Comparison of ENCODE assay signal across 21 cellular contexts in the genomic region with DNA sequence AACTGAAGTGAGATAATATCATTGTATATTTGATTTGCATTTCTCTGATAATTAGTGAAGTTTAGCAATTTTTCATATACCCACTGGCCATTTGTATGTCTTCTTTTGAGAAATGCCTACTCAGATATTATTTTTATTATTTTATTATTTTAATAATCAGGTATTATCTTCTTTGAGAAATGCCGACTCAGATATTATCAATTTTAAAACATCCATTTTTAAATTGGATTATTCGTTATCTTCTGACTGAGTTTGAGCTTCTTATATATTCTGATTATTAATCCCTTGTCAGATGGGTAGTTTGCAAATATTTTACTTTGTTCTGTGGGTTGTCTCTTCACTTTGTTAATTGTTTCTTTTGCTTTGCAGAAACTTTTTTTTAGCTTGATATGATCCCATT. TPM values are rescaled to one million over a fixed set of nuclear protein-coding genes. Genes with fewer than 3 reads are reported as not detected.
DNase-seq lines count a peak whose midpoint lies in the region; ATAC-seq, FAIRE-seq and TF ChIP-seq lines count a peak whose summit lies in the region.
"Had no signal": no experiment of that assay in that cellular context is flagged by ENCODE, and none has a peak within 500 bp of the region (broad histone marks: within the 10 kb centered on the region; RNA-seq: fewer than 3 reads in every experiment).

No MANE protein-coding gene starts in this region.

- H3K79me2 ChIP-seq in K562 (ENCODE audit: control insufficient read depth, insufficient read depth, low read length) (no peaks in the 10 kb centered on the region), endothelial cell of umbilical vein (ENCODE audit: control insufficient read depth, insufficient read depth, low read length) (no peaks in the 10 kb centered on the region)

- no peak overlapping the region for H3K14ac ChIP-seq in IMR-90 (replicated peaks; ENCODE audit: low read depth, low read length)

- no peak for TF ChIP-seq CTCF in IMR-90 (conservative IDR thresholded peaks at IDR 0.05; ENCODE audit: low read depth, low read length)
- no peak for TF ChIP-seq CTCF in K562 (IDR thresholded peaks at IDR 0.05 in 2 of 3, conservative IDR thresholded peaks at IDR 0.05 in 1 of 3; ENCODE audit: insufficient read depth in 2 of 3, low read depth in 1 of 3, low read length in 3 of 3)
- no peak for TF ChIP-seq CTCF in endothelial cell of umbilical vein (IDR thresholded peaks at IDR 0.05; ENCODE audit: extremely low read depth in 1 of 2, insufficient read depth in 1 of 2, low read depth in 1 of 2, low read length in 2 of 2)
- TF ChIP-seq CTCF in colonic mucosa (IDR thresholded peaks at IDR 0.05): no peak

- in situ Hi-C loops in IMR-90 (cut with MboI; ENCODE audit: low sequenced_read_pairs) (no loop called here), K562 (cut with MboI) (no loop called here)

- no peak overlapping the region for H4K5ac ChIP-seq in IMR-90 (ENCODE audit: low read depth, low read length)

- dilution Hi-C loops in IMR-90 (cut with HindIII; ENCODE audit: low sequenced_read_pairs, unreplicated experiment) (no loop called here), endothelial cell of umbilical vein (cut with MboI; ENCODE audit: extremely low pct_ligation_motif_present, low sequenced_read_pairs) (no loop called here)

- no peak overlapping the region for H3K56ac ChIP-seq in IMR-90 (ENCODE audit: extremely low read depth, insufficient read depth, low read length)

- H2BK15ac ChIP-seq in IMR-90 (ENCODE audit: low read depth, low read length): no peak overlapping the region

- no peak overlapping the region for H2AK9ac ChIP-seq in IMR-90 (replicated peaks; ENCODE audit: low read depth, low read length, poor library complexity)

- CTCF ChIA-PET in IMR-90 (lab: Yijun Ruan, JAX) (no interaction called here), K562 (lab: Yijun Ruan, JAX; ENCODE audit: low intra/inter-chr PET ratio) (no interaction called here), endothelial cell of umbilical vein (lab: Charles Lee) (interaction anchor here (0.5 kb wide), 1 partner anchor 92 kb away, joined by 3 read pairs; no protein-coding TSS in a partner anchor)

- H4K8ac ChIP-seq in IMR-90 (ENCODE audit: low read depth in 2 of 2, low read length in 2 of 2): no peak overlapping the region

- DNase-seq in IMR-90: no peak
- DNase-seq in K562 (ENCODE audit: extremely low read depth in 1 of 4, low spot score in 3 of 4): no peak
- DNase-seq in endothelial cell of umbilical vein (ENCODE audit: low read depth, low spot score): no peak
- DNase-seq in left cardiac atrium: no peak
- DNase-seq in kidney tubule cell (ENCODE audit: low spot score): no peak
- no peak for DNase-seq in colonic mucosa
- DNase-seq: BE2C; CD4-positive, alpha-beta T cell; CD8-positive, alpha-beta memory T cell; DMS 273 treated with DMSO at 0.1 percent for 48 hours; DMS79; EL; GDM1; H9 had no signal

- H3K9me3 ChIP-seq in IMR-90 (ENCODE audit: control insufficient read depth, insufficient read depth, low read length) (no peaks in the 10 kb centered on the region), K562 (replicated peaks; ENCODE audit: control insufficient read depth, insufficient read depth, low read depth, low read length) (no peaks in the 10 kb centered on the region), endothelial cell of umbilical vein (replicated peaks; ENCODE audit: control insufficient read depth, insufficient read depth, low read length) (no peaks in the 10 kb centered on the region), colonic mucosa (no peaks in the 10 kb centered on the region)
- H3K9me3 ChIP-seq: BE2C had no signal

- H2AFZ ChIP-seq in IMR-90 (replicated peaks; ENCODE audit: low read length, poor library complexity) (no peak overlapping the region), K562 (ENCODE audit: low read depth, low read length) (no peak overlapping the region), endothelial cell of umbilical vein (ENCODE audit: low read depth, low read length) (no peak overlapping the region)
- H2AFZ ChIP-seq: GM23338 had no signal

- H4K91ac ChIP-seq in IMR-90 (ENCODE audit: insufficient read depth, low read depth, low read length): no peak overlapping the region

- whole genome bisulfite sequencing in IMR-90 (ENCODE audit: extremely low coverage in 2 of 2, insufficient read length in 1 of 2), 2 experiments: no CpG with 5 or more reads among the region's 2 CpGs
- WGBS in K562 (ENCODE audit: insufficient coverage, low coverage, missing lambda C conversion rate): 2% methylated on average over 2 of the region's 2 CpGs

- no peaks in the 10 kb centered on the region for H3K9me1 ChIP-seq in IMR-90 (ENCODE audit: insufficient read depth, low read length)
- H3K9me1 ChIP-seq in K562 (ENCODE audit: control insufficient read depth, insufficient read depth, low read length): no peaks in the 10 kb centered on the region
- no peaks in the 10 kb centered on the region for H3K9me1 ChIP-seq in endothelial cell of umbilical vein (replicated peaks; ENCODE audit: control insufficient read depth, extremely low read depth, insufficient read depth, low read length)

- H3K9ac ChIP-seq in IMR-90 (ENCODE audit: low read depth, low read length) (no peak overlapping the region), K562 (ENCODE audit: insufficient read depth in 1 of 2, low read depth in 2 of 2, low read length in 2 of 2) (no peak overlapping the region), endothelial cell of umbilical vein (replicated peaks; ENCODE audit: extremely low read depth, insufficient read depth, low read length) (no peak overlapping the region), colonic mucosa (ENCODE audit: low read depth in 2 of 2, low read length in 2 of 2) (no peak overlapping the region)
- H3K9ac ChIP-seq: BLaER1 treated with 17β-estradiol and CSF1 and Interleukin-3, amounts not matched to agents 10 nM and 100 nM had no signal

- H3K27ac ChIP-seq in IMR-90 (ENCODE audit: insufficient read depth, low read length) (no peak overlapping the region), K562 (ENCODE audit: extremely low read depth, low read depth, low read length) (no peak overlapping the region), endothelial cell of umbilical vein (ENCODE audit: insufficient read depth, low read depth, low read length) (no peak overlapping the region), colonic mucosa (no peak overlapping the region)
- H3K27ac ChIP-seq: BLaER1 treated with 17β-estradiol and CSF1 and Interleukin-3, amounts not matched to agents 10 nM and 100 nM had no signal

- no peak overlapping the region for H2BK120ac ChIP-seq in IMR-90 (ENCODE audit: low read depth, low read length)

- H3K79me1 ChIP-seq in IMR-90 (ENCODE audit: low read depth in 1 of 2, low read length in 2 of 2): no peaks in the 10 kb centered on the region

- H3K4me3 ChIP-seq in IMR-90 (ENCODE audit: insufficient read depth, low read depth, low read length) (no peak overlapping the region), K562 (no peak overlapping the region), endothelial cell of umbilical vein (replicated peaks in 1 of 3; ENCODE audit: insufficient read depth in 1 of 3, low read depth in 1 of 3, low read length in 3 of 3) (no peak overlapping the region), colonic mucosa (no peak overlapping the region)
- H3K4me3 ChIP-seq: BLaER1 treated with 17β-estradiol and CSF1 and Interleukin-3, amounts not matched to agents 10 nM and 100 nM; GM12878; GM23338 had no signal

- intact Hi-C loops in IMR-90 (cut with micrococcal nuclease): no loop called here
- intact Hi-C loops in K562 (cut with micrococcal nuclease): no loop called here
- intact Hi-C loops in endothelial cell of umbilical vein (cut with micrococcal nuclease): no loop called here
- intact Hi-C loops in left cardiac atrium (cut with DNase I): no loop called here
- intact Hi-C loops in colonic mucosa (cut with DNase I): no loop called here

- no peak for TF ChIP-seq RAD21 in IMR-90 (IDR thresholded peaks at IDR 0.05; ENCODE audit: low read length)
- TF ChIP-seq RAD21 in K562 (CRISPR knock-in tag; conservative IDR thresholded peaks at IDR 0.05 in 1 of 2, IDR thresholded peaks at IDR 0.05 in 1 of 2): no peak

- H3K18ac ChIP-seq in IMR-90 (ENCODE audit: low read depth, low read length): no peak overlapping the region

- POLR2A ChIA-PET in IMR-90 (lab: Charles Lee; ENCODE audit: unreplicated experiment) (no interaction called here), K562 (lab: Yijun Ruan, JAX) (no interaction called here), endothelial cell of umbilical vein (lab: Charles Lee) (no interaction called here)

- no peak overlapping the region for H2BK5ac ChIP-seq in IMR-90 (ENCODE audit: low read depth, low read length, poor library complexity, severe bottlenecking)

- no peak for TF ChIP-seq POLR2A in IMR-90 (IDR thresholded peaks at IDR 0.05; ENCODE audit: low read depth, low read length)
- TF ChIP-seq POLR2A in K562 (conservative IDR thresholded peaks at IDR 0.05): no peak
- TF ChIP-seq POLR2A in endothelial cell of umbilical vein (IDR thresholded peaks at IDR 0.05; ENCODE audit: low read depth, low read length): no peak

- ATAC-seq in IMR-90 (ENCODE audit: low read depth): no peak
- ATAC-seq in K562: no peak
- no peak for ATAC-seq in GM19467 (IDR thresholded peaks at IDR 0.05; ENCODE audit: unreplicated experiment)
- no peak for ATAC-seq in left cardiac atrium
- ATAC-seq: GM12878, GM23338, HCT116 had no signal

- H2BK20ac ChIP-seq in IMR-90 (ENCODE audit: low read depth, low read length): no peak overlapping the region

- H3K4ac ChIP-seq in IMR-90 (ENCODE audit: low read depth, low read length): no peak overlapping the region

- no peak overlapping the region for H2AK5ac ChIP-seq in IMR-90 (ENCODE audit: low read depth, low read length)

- H3K23ac ChIP-seq in IMR-90 (ENCODE audit: low read depth, low read length): no peak overlapping the region

- H3K36me3 ChIP-seq in IMR-90 (ENCODE audit: control insufficient read depth, insufficient read depth, low read length) (no peaks in the 10 kb centered on the region), K562 (ENCODE audit: control insufficient read depth, insufficient read depth, low read length) (no peaks in the 10 kb centered on the region), endothelial cell of umbilical vein (ENCODE audit: control insufficient read depth in 2 of 2, extremely low read depth in 1 of 2, insufficient read depth in 2 of 2, low read length in 2 of 2) (no peaks in the 10 kb centered on the region), colonic mucosa (no peaks in the 10 kb centered on the region)
- H3K36me3 ChIP-seq: BE2C had no signal

- no peaks in the 10 kb centered on the region for H4K20me1 ChIP-seq in IMR-90 (ENCODE audit: insufficient read depth, low read length)
- no peaks in the 10 kb centered on the region for H4K20me1 ChIP-seq in K562 (replicated peaks; ENCODE audit: control insufficient read depth, insufficient read depth, low read length)
- no peaks in the 10 kb centered on the region for H4K20me1 ChIP-seq in endothelial cell of umbilical vein (replicated peaks; ENCODE audit: control insufficient read depth, extremely low read depth, insufficient read depth, low read length)
- H4K20me1 ChIP-seq: BLaER1 treated with 17β-estradiol and CSF1 and Interleukin-3, amounts not matched to agents 10 nM and 100 nM had no signal

- TF ChIP-seq EP300 in K562 (IDR thresholded peaks at IDR 0.05; ENCODE audit: low read length): no peak

- H3K27me3 ChIP-seq in IMR-90 (ENCODE audit: control insufficient read depth, insufficient read depth, low read length) (no peaks in the 10 kb centered on the region), K562 (ENCODE audit: control insufficient read depth in 2 of 2, insufficient read depth in 2 of 2, low read length in 2 of 2) (peaks cover 11 to 19% of the 10 kb centered on the region in 2 experiments), endothelial cell of umbilical vein (ENCODE audit: control insufficient read depth in 2 of 2, insufficient read depth in 2 of 2, low read length in 2 of 2) (no peaks in the 10 kb centered on the region), colonic mucosa (no peaks in the 10 kb centered on the region)
- H3K27me3 ChIP-seq: BLaER1 treated with 17β-estradiol and CSF1 and Interleukin-3, amounts not matched to agents 10 nM and 100 nM had no signal

- H3K4me1 ChIP-seq in IMR-90 (ENCODE audit: control insufficient read depth, insufficient read depth, low read length) (no peaks in the 10 kb centered on the region), K562 (replicated peaks in 1 of 2; ENCODE audit: control insufficient read depth in 2 of 2, insufficient read depth in 2 of 2, low read length in 2 of 2) (no peaks in the 10 kb centered on the region), endothelial cell of umbilical vein (ENCODE audit: control insufficient read depth, extremely low read depth, insufficient read depth, low read length) (no peaks in the 10 kb centered on the region), colonic mucosa (no peaks in the 10 kb centered on the region)
- H3K4me1 ChIP-seq: BE2C; BLaER1 treated with 17β-estradiol and CSF1 and Interleukin-3, amounts not matched to agents 10 nM and 100 nM had no signal

- BruUV-seq in IMR-90 (replicated peaks; lab: Mats Ljungman, UMichigan): no TSS peak
- no TSS peak for BruUV-seq in K562 (replicated peaks; lab: Mats Ljungman, UMichigan)
- no TSS peak for BruUV-seq in endothelial cell of umbilical vein (replicated peaks; lab: Mats Ljungman, UMichigan)

- H3K4me2 ChIP-seq in IMR-90 (ENCODE audit: low read depth, low read length) (no peak overlapping the region), K562 (ENCODE audit: insufficient read depth, low read length) (no peak overlapping the region), endothelial cell of umbilical vein (ENCODE audit: insufficient read depth, low read length) (no peak overlapping the region)
- H3K4me2 ChIP-seq: BLaER1 treated with 17β-estradiol and CSF1 and Interleukin-3, amounts not matched to agents 10 nM and 100 nM; GM23338 had no signal

- no peak for FAIRE-seq in K562 (lab: Jason Lieb, UNC)
- peak; percentile 8 for FAIRE-seq in endothelial cell of umbilical vein (lab: Jason Lieb, UNC)
- FAIRE-seq: GM12878, GM19239 had no signal

RNA-seq across cellular contexts. Expression of gene KMO, which starts 37.7 kb away (rescaled TPM):
- not detected in 2 replicates for total RNA-seq in IMR-90 (2012; rRNA removed)
- polyA plus RNA-seq in IMR-90 (2012; rRNA removed): not detected in 2 replicates
- not detected in 2 replicates for polyA plus RNA-seq in IMR-90 (2012; cell fraction: cytosol; rRNA removed)
- polyA plus RNA-seq in IMR-90 (2012; cell fraction: nucleus; rRNA removed; ENCODE audit: low replicate concordance): 0.01 TPM in 1 of 2 replicates, not detected in the other
- not detected in 2 replicates for total RNA-seq in K562 (2011; cell fraction: chromatin; rRNA removed; ENCODE audit: low replicate concordance)
- not detected in 2 replicates for total RNA-seq in K562 (2011; cell fraction: nucleolus; rRNA removed)
- 0.53 TPM in 1 of 2 replicates, not detected in the other for total RNA-seq in K562 (2011; cell fraction: nucleoplasm; rRNA removed)
- not detected in 2 replicates for total RNA-seq in K562 (2014; rRNA removed)
- total RNA-seq in K562 (2014; rRNA removed; fragmentation: Illumina TruSeq; extraction: Trizol): not detected in 2 replicates
- total RNA-seq in K562 (2015; rRNA removed; fragmentation: Illumina TruSeq; extraction: Trizol): 0.11 and 0.19 TPM in 2 replicates
- total RNA-seq in K562 (2021): not detected in 2 replicates
- polyA plus RNA-seq in K562 (2011; rRNA removed): 0.01 and 0.03 TPM in 2 replicates
- not detected in 2 replicates for polyA plus RNA-seq in K562 (2011; cell fraction: cytosol; rRNA removed)
- 0.03 TPM in 1 of 2 replicates, not detected in the other for polyA plus RNA-seq in K562 (2011; cell fraction: nucleus; rRNA removed)
- 0.06 and 0.12 TPM in 2 replicates for polyA plus RNA-seq in K562 (2012)
- polyA plus RNA-seq in K562 (2014; fragmentation: Illumina TruSeq; extraction: Trizol): not detected in 2 replicates
- polyA plus RNA-seq in K562 (2014; fragmentation: Nextera tagmentation; extraction: Ambion mirVana): under 1 TPM in 1 of 2 experiments, not detected in 1; 0.01 TPM
- 0.04 TPM in 1 of 2 replicates, not detected in the other for polyA plus RNA-seq in K562 (2014; rRNA removed)
- not detected in 2 replicates for polyA minus RNA-seq in K562 (2011; rRNA and poly(A)+ RNA removed)
- polyA minus RNA-seq in K562 (2011; cell fraction: cytosol; rRNA and poly(A)+ RNA removed): not detected in 2 replicates
- polyA minus RNA-seq in K562 (2011; cell fraction: nucleus; rRNA and poly(A)+ RNA removed): 0.11 TPM in 1 of 2 replicates, not detected in the other
- not detected in 2 replicates for total RNA-seq in endothelial cell of umbilical vein
- not detected in 2 replicates for polyA plus RNA-seq in endothelial cell of umbilical vein
- polyA plus RNA-seq in endothelial cell of umbilical vein (2011; cell fraction: cytosol; rRNA removed): not detected in 2 replicates
- not detected in 2 replicates for polyA plus RNA-seq in endothelial cell of umbilical vein (2011; cell fraction: nucleus; rRNA removed)
- polyA plus RNA-seq in endothelial cell of umbilical vein (2012): not detected in 2 replicates
- not detected in 2 replicates for polyA minus RNA-seq in endothelial cell of umbilical vein
- polyA minus RNA-seq in endothelial cell of umbilical vein (2011; cell fraction: cytosol; rRNA and poly(A)+ RNA removed): not detected
- polyA minus RNA-seq in endothelial cell of umbilical vein (2011; cell fraction: nucleus; rRNA and poly(A)+ RNA removed): not detected in 2 replicates
- total RNA-seq in left cardiac atrium: under 1 TPM; 0.39 to 0.47 TPM
- total RNA-seq in colonic mucosa: under 1 TPM in 1 of 2 donors, not detected in 1; 0.80 TPM
- total RNA-seq: A172; CD4-positive, alpha-beta T cell; GM23338; H9 had no signal

RNA-seq across cellular contexts. Expression of gene FH, which starts 50.3 kb away (rescaled TPM):
- 78.7 and 101 TPM in 2 replicates for total RNA-seq in IMR-90 (2012; rRNA removed)
- 69.3 and 75.5 TPM in 2 replicates for polyA plus RNA-seq in IMR-90 (2012; rRNA removed)
- polyA plus RNA-seq in IMR-90 (2012; cell fraction: cytosol; rRNA removed): 26.7 and 29.8 TPM in 2 replicates
- polyA plus RNA-seq in IMR-90 (2012; cell fraction: nucleus; rRNA removed; ENCODE audit: low replicate concordance): 16.3 and 55.7 TPM in 2 replicates
- total RNA-seq in K562 (2011; cell fraction: chromatin; rRNA removed; ENCODE audit: low replicate concordance): 50.4 and 162 TPM in 2 replicates
- total RNA-seq in K562 (2011; cell fraction: nucleolus; rRNA removed): 40.0 and 44.2 TPM in 2 replicates
- 59.3 and 65.7 TPM in 2 replicates for total RNA-seq in K562 (2011; cell fraction: nucleoplasm; rRNA removed)
- 130 and 160 TPM in 2 replicates for total RNA-seq in K562 (2014; rRNA removed)
- total RNA-seq in K562 (2014; rRNA removed; fragmentation: Illumina TruSeq; extraction: Trizol): 240 and 270 TPM in 2 replicates
- 214 and 215 TPM in 2 replicates for total RNA-seq in K562 (2015; rRNA removed; fragmentation: Illumina TruSeq; extraction: Trizol)
- 208 and 211 TPM in 2 replicates for total RNA-seq in K562 (2021)
- 184 and 233 TPM in 2 replicates for polyA plus RNA-seq in K562 (2011; rRNA removed)
- 87.3 and 123 TPM in 2 replicates for polyA plus RNA-seq in K562 (2011; cell fraction: cytosol; rRNA removed)
- polyA plus RNA-seq in K562 (2011; cell fraction: nucleus; rRNA removed): 59.9 and 94.3 TPM in 2 replicates
- 169 and 211 TPM in 2 replicates for polyA plus RNA-seq in K562 (2012)
- 187 and 196 TPM in 2 replicates for polyA plus RNA-seq in K562 (2014; fragmentation: Illumina TruSeq; extraction: Trizol)
- polyA plus RNA-seq in K562 (2014; fragmentation: Nextera tagmentation; extraction: Ambion mirVana): 100 to 1,000 TPM; 117 to 163 TPM
- polyA plus RNA-seq in K562 (2014; rRNA removed): 224 and 237 TPM in 2 replicates
- polyA minus RNA-seq in K562 (2011; rRNA and poly(A)+ RNA removed): 394 and 403 TPM in 2 replicates
- 91.0 and 111 TPM in 2 replicates for polyA minus RNA-seq in K562 (2011; cell fraction: cytosol; rRNA and poly(A)+ RNA removed)
- 64.4 and 99.4 TPM in 2 replicates for polyA minus RNA-seq in K562 (2011; cell fraction: nucleus; rRNA and poly(A)+ RNA removed)
- total RNA-seq in endothelial cell of umbilical vein: 96.6 and 105 TPM in 2 replicates
- polyA plus RNA-seq in endothelial cell of umbilical vein: 33.0 and 41.9 TPM in 2 replicates
- 55.3 and 56.5 TPM in 2 replicates for polyA plus RNA-seq in endothelial cell of umbilical vein (2011; cell fraction: cytosol; rRNA removed)
- 45.9 and 75.9 TPM in 2 replicates for polyA plus RNA-seq in endothelial cell of umbilical vein (2011; cell fraction: nucleus; rRNA removed)
- 82.2 and 112 TPM in 2 replicates for polyA plus RNA-seq in endothelial cell of umbilical vein (2012)
- 50.4 and 56.0 TPM in 2 replicates for polyA minus RNA-seq in endothelial cell of umbilical vein
- polyA minus RNA-seq in endothelial cell of umbilical vein (2011; cell fraction: cytosol; rRNA and poly(A)+ RNA removed): 100 TPM
- polyA minus RNA-seq in endothelial cell of umbilical vein (2011; cell fraction: nucleus; rRNA and poly(A)+ RNA removed): 23.2 and 28.1 TPM in 2 replicates
- total RNA-seq in left cardiac atrium: 100 to 1,000 TPM; 146 to 181 TPM
- total RNA-seq in colonic mucosa: 100 to 1,000 TPM; 132 to 138 TPM
